Comparison of ENCODE assay signal across 11 cellular contexts in the genomic region with DNA sequence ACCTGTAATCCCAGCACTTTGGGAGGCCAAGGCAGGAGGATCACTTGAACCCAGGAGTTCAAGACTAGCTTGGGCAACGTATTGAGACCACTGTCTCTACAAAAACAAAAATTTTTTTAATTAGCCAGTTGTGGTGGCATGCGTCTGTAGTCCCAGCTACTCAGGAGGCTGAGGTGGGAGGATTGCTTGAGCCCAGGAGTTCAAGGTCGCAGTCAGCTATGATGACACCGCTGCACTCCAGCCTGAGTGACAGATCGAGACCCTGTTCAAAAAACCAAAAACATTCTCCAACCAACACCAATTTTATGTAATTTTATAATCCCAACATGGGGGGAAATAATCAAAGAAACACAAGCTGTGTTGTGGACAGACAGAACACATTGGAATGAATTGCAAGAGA.
"Had no signal": no experiment of that assay in that cellular context is flagged by ENCODE, and none has a peak within 500 bp of the region (broad histone marks: within the 10 kb centered on the region; RNA-seq: fewer than 3 reads in every experiment).

No MANE protein-coding gene starts in this region.

- H3K36me3 ChIP-seq: HAP-1 had no signal

- H3K9me3 ChIP-seq: HAP-1 had no signal

- H3K4me3 ChIP-seq: GM23248, GM23338, HAP-1 had no signal

- FAIRE-seq: H1, H54 had no signal

- H3K9ac ChIP-seq: GM23248 had no signal

- H2AFZ ChIP-seq: GM23248, GM23338 had no signal

- DNase-seq: GM23248, GOT3, H7, H9, HCEC 1CT, HFFc6 had no signal

- ATAC-seq: GM23338, HCT116 had no signal

- H3K27ac ChIP-seq: GM23248 had no signal

- H3K4me2 ChIP-seq: GM23338 had no signal
